Comparison of ENCODE assay signal across 8 cellular contexts in the genomic region with DNA sequence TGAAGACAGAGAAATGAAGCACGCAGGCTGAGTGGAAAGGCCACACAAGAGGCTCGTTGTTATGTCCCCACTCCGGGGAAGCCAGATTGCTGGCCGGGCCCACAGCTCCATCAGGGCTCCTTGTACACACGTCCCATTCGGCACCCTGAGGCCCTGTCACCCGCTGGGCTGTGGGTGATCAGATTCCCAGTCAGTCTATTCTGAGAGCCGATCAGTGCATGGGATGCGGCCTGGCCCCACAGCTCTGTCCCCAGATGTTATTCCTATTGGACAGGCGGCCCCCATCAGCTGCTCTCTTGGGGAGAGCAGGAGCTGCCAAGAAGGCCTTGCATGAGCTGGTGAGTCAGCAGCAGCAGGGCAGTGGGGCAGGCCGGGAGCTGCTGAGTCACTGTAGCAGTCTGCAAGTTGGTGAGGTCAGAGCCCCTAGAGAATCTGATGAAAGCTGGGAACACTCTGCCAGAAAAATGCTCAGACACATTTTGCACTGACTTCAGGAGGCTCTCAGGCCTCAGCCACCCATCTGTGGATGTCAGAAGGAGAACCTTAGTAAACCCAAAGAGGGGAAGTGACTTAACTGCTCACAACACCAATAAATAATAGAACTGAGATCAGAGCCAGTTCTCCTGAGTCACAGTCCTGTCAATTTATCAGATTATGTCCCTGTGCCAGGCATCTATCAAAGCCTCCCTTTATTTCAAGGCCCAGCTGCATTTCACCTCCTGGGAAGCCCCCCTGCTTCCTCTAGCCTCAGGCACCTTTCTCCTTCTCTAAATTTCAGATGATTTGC. TPM values are rescaled to one million over a fixed set of nuclear protein-coding genes. Genes with fewer than 3 reads are reported as not detected.
DNase-seq lines count a peak whose midpoint lies in the region; ATAC-seq, FAIRE-seq and TF ChIP-seq lines count a peak whose summit lies in the region.

No MANE protein-coding gene starts in this region.

- under 1% methylated on average over 9 of the region's 11 CpGs for WGBS in A549 (ENCODE audit: missing lambda C conversion rate)
- WGBS in right lobe of liver (ENCODE audit: insufficient coverage, low coverage, low lambda C conversion rate, missing lambda C conversion rate), result 49% methylated on average over 3 of the region's 11 CpGs

- no peaks in the 10 kb centered on the region for H4K20me1 ChIP-seq in MM.1S (ENCODE audit: insufficient read depth, low read length)

- peaks cover 16% of the 10 kb centered on the region for H3F3A ChIP-seq in MM.1S (ENCODE audit: insufficient read depth, low read length)

- peak overlapping the region; percentile 12; the same call in 1 of the 2 replicates for H3K9ac ChIP-seq in MM.1S (ENCODE audit: low read length)

- no peak for FAIRE-seq in A549 (lab: Jason Lieb, UNC)

- POLR2A ChIA-PET in A549 (lab: Yijun Ruan, JAX), result interaction anchor here (1.0 to 3.2 kb wide), 7 partner anchors 10 to 93 kb away, joined by 3 to 89 read pairs (median 10); partner anchors contain the start of gene PSAP

- peak; percentile 10 to 50; a peak in 4 of 5 replicates for TF ChIP-seq RAD21 in A549 (conservative IDR thresholded peaks at IDR 0.05 in 1 of 2, IDR thresholded peaks at IDR 0.05 in 1 of 2)

- CTCF ChIA-PET in A549 (lab: Yijun Ruan, JAX), result interaction anchor here (0.7 to 6.3 kb wide), 11 partner anchors 8 to 476 kb away, joined by 3 to 60 read pairs (median 4); partner anchors contain the start of gene PSAP

- no peak; the same call in 1 of the 2 replicates for TF ChIP-seq POLR2A in A549 (IDR thresholded peaks at IDR 0.05; ENCODE audit: low read length)
- TF ChIP-seq POLR2A in right lobe of liver (IDR thresholded peaks at IDR 0.05), result no peak

- H3K27ac ChIP-seq in A549, result peak overlapping the region; percentile 91 to 93
- peak overlapping the region; percentile 71; the same call in 1 of the 2 replicates for H3K27ac ChIP-seq in MM.1S (ENCODE audit: low read length)
- peak overlapping the region; percentile 62 to 98 (median 93) for H3K27ac ChIP-seq in dorsolateral prefrontal cortex
- H3K27ac ChIP-seq in right lobe of liver, result peak overlapping the region in 2 of 3 donors; percentile 45 to 81

- intact Hi-C loops in dorsolateral prefrontal cortex (cut with DNase I), result loop anchor here in 1 of 2 donors (1.0 kb wide), 1 partner anchor 9 kb away; the partner anchor contains the start of gene PSAP
- intact Hi-C loops in right lobe of liver (cut with DNase I), result no loop called here

- H3K36me3 ChIP-seq in MM.1S (replicated peaks; ENCODE audit: insufficient read depth, low read length), result no peaks in the 10 kb centered on the region
- no peaks in the 10 kb centered on the region for H3K36me3 ChIP-seq in right lobe of liver

- H3K27me3 ChIP-seq in MM.1S (replicated peaks; ENCODE audit: insufficient read depth, low read length), result no peaks in the 10 kb centered on the region
- no peaks in the 10 kb centered on the region for H3K27me3 ChIP-seq in dorsolateral prefrontal cortex
- no peaks in the 10 kb centered on the region for H3K27me3 ChIP-seq in right lobe of liver

- ATAC-seq in A549 (peak; percentile 97 to 98), right lobe of liver (peak; percentile 93 to 98 (median 96)), HG03025 (IDR thresholded peaks at IDR 0.05; ENCODE audit: low FRiP score, unreplicated experiment) (no peak)

- TF ChIP-seq EP300 in A549 (IDR thresholded peaks at IDR 0.05), result peak; percentile 91 to 95; a peak in 4 of 5 replicates

- peak overlapping the region; percentile 31 for H2AFZ ChIP-seq in MM.1S (ENCODE audit: low read length)

- no peaks in the 10 kb centered on the region for H3K9me3 ChIP-seq in A549
- no peaks in the 10 kb centered on the region for H3K9me3 ChIP-seq in MM.1S (replicated peaks; ENCODE audit: insufficient read depth, low read length)
- H3K9me3 ChIP-seq in right lobe of liver, result no peaks in the 10 kb centered on the region

- no peaks in the 10 kb centered on the region for H3K9me2 ChIP-seq in MM.1S (replicated peaks; ENCODE audit: insufficient read depth, low read length)

- in situ Hi-C loops in GM13976 (cut with MboI; ENCODE audit: low sequenced_read_pairs, unreplicated experiment), result no loop called here

- DNase-seq in A549 (ENCODE audit: low read depth in 1 of 2, low spot score in 1 of 2) (peak; percentile 95 to 99), GM13976 (ENCODE audit: low spot score) (peak; percentile 64), MM.1S (peak; percentile 70), SW 1271 (lab: John Stamatoyannopoulos, UW) (peak; percentile 78 to 87), dorsolateral prefrontal cortex (peak; percentile 73 to 96 (median 94)), right lobe of liver (peak; percentile 85 to 91 (median 91))
- DNase-seq in stimulated activated CD8-positive, alpha-beta memory T cell treated with anti-CD3 and anti-CD28 coated beads, Interleukin-4, amount 100 ng/mL, for 48 hours, result peak; percentile 51

- H3K4me1 ChIP-seq in A549 (peaks cover 66% of the 10 kb centered on the region), MM.1S (ENCODE audit: low read length) (peaks cover 21% of the 10 kb centered on the region), right lobe of liver (peaks cover 0 to 14% (median 7%) of the 10 kb centered on the region in 4 donors)

- no peaks in the 10 kb centered on the region for H3K79me2 ChIP-seq in MM.1S (ENCODE audit: low read length)

- H3K4me2 ChIP-seq in A549 (peak overlapping the region; percentile 80), MM.1S (ENCODE audit: low read depth, low read length) (peak overlapping the region; percentile 3; the same call in 1 of the 2 replicates)

- no peak for TF ChIP-seq CTCF in A549 (IDR thresholded peaks at IDR 0.05)
- TF ChIP-seq CTCF in GM13976 (IDR thresholded peaks at IDR 0.05; ENCODE audit: borderline replicate concordance, control extremely low read depth, extremely low read depth, insufficient read depth, missing control alignments), result no peak
- TF ChIP-seq CTCF in MM.1S (IDR thresholded peaks at IDR 0.05; ENCODE audit: low read length), result no peak
- TF ChIP-seq CTCF in dorsolateral prefrontal cortex (IDR thresholded peaks at IDR 0.05 in 54 of 56, conservative IDR thresholded peaks at IDR 0.05 in 2 of 56; ENCODE audit: low read depth in 1 of 56, partially characterized antibody in 56 of 56), result peak in 17 of 56 donors; percentile 8 to 48 (median 23)
- no peak for TF ChIP-seq CTCF in right lobe of liver (IDR thresholded peaks at IDR 0.05)

- H3K4me3 ChIP-seq in A549 (no peak overlapping the region), MM.1S (ENCODE audit: low read length) (no peak overlapping the region), dorsolateral prefrontal cortex (peak overlapping the region in 21 of 59 donors; percentile 1 to 42 (median 11)), right lobe of liver (no peak overlapping the region)

TF ChIP-seq in A549, 52 proteins besides CTCF, POLR2A, EP300 and RAD21 (continues in another document):
- no peak for TF ChIP-seq MYC (IDR thresholded peaks at IDR 0.05; ENCODE audit: borderline replicate concordance, low read length)
- peak; percentile 60; the same call in 1 of the 2 replicates for TF ChIP-seq EHF (CRISPR knock-in tag; IDR thresholded peaks at IDR 0.05)
- peak; percentile 68; the same call in 1 of the 3 replicates for TF ChIP-seq BCL3 (IDR thresholded peaks at IDR 0.05)
- no peak for TF ChIP-seq ESRRA (IDR thresholded peaks at IDR 0.05; ENCODE audit: borderline replicate concordance, low read length)
- peak; percentile 89 for TF ChIP-seq MAX (IDR thresholded peaks at IDR 0.05)
- peak; percentile 89; the same call in 1 of the 2 replicates for TF ChIP-seq HOXB13 (CRISPR knock-in tag; IDR thresholded peaks at IDR 0.05; ENCODE audit: low read depth)
- peak; percentile 87 to 94; a peak in 4 of 5 replicates for TF ChIP-seq JUN (IDR thresholded peaks at IDR 0.05)
- peak; percentile 94 for TF ChIP-seq JUNB (IDR thresholded peaks at IDR 0.05)
- TF ChIP-seq, protein P1, sequence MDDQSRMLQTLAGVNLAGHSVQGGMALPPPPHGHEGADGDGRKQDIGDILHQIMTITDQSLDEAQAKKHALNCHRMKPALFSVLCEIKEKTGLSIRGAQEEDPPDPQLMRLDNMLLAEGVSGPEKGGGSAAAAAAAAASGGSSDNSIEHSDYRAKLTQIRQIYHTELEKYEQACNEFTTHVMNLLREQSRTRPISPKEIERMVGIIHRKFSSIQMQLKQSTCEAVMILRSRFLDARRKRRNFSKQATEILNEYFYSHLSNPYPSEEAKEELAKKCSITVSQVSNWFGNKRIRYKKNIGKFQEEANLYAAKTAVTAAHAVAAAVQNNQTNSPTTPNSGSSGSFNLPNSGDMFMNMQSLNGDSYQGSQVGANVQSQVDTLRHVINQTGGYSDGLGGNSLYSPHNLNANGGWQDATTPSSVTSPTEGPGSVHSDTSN (IDR thresholded peaks at IDR 0.05), result peak; percentile 81
- TF ChIP-seq KDM1A (IDR thresholded peaks at IDR 0.05; ENCODE audit: low read depth), result no peak
- TF ChIP-seq HEYL (CRISPR knock-in tag; IDR thresholded peaks at IDR 0.05), result peak; percentile 24; the same call in 1 of the 2 replicates
- no peak for TF ChIP-seq CHD2 (IDR thresholded peaks at IDR 0.05; ENCODE audit: low read length, partially characterized antibody)

RNA-seq across cellular contexts. Expression of gene PSAP, which starts 9.4 kb away (rescaled TPM):
- polyA plus RNA-seq in A549 (2011; rRNA removed) (1,519 and 1,660 TPM in 2 replicates), A549 (2017; fragmentation: RNase III; extraction: RNeasy Plus Mini Kit Qiagen cat#74134 plus additional on column Dnase treatment) (600 to 708 TPM (median 690 TPM) in 3 replicates)
- 805 and 819 TPM in 2 replicates for polyA plus RNA-seq in A549 (2012; cell fraction: cytosol; rRNA removed)
- polyA plus RNA-seq in A549 (2012; cell fraction: nucleus; rRNA removed), result 1,219 and 1,507 TPM in 2 replicates
- 756 and 891 TPM in 2 replicates for polyA minus RNA-seq in A549 (2011; rRNA and poly(A)+ RNA removed)
- total RNA-seq in dorsolateral prefrontal cortex (1,000 to 10,000 TPM; 1,158 to 1,954 (median 1,559) TPM), right lobe of liver (100 to 1,000 TPM; 520 to 743 (median 570) TPM)
